8 cellular contexts compared by ENCODE assay signal in genomic region chr17:80544655-80545498, GRCh38. TPM values are rescaled to one million over a fixed set of nuclear protein-coding genes. Genes with fewer than 3 reads are reported as not detected.
A peak's percentile ranks its signal among the peaks of the same experiment; 100 is the strongest.
DNase-seq lines count a peak whose midpoint lies in the region; ATAC-seq and TF ChIP-seq lines count a peak whose summit lies in the region.

A gene with protein sequence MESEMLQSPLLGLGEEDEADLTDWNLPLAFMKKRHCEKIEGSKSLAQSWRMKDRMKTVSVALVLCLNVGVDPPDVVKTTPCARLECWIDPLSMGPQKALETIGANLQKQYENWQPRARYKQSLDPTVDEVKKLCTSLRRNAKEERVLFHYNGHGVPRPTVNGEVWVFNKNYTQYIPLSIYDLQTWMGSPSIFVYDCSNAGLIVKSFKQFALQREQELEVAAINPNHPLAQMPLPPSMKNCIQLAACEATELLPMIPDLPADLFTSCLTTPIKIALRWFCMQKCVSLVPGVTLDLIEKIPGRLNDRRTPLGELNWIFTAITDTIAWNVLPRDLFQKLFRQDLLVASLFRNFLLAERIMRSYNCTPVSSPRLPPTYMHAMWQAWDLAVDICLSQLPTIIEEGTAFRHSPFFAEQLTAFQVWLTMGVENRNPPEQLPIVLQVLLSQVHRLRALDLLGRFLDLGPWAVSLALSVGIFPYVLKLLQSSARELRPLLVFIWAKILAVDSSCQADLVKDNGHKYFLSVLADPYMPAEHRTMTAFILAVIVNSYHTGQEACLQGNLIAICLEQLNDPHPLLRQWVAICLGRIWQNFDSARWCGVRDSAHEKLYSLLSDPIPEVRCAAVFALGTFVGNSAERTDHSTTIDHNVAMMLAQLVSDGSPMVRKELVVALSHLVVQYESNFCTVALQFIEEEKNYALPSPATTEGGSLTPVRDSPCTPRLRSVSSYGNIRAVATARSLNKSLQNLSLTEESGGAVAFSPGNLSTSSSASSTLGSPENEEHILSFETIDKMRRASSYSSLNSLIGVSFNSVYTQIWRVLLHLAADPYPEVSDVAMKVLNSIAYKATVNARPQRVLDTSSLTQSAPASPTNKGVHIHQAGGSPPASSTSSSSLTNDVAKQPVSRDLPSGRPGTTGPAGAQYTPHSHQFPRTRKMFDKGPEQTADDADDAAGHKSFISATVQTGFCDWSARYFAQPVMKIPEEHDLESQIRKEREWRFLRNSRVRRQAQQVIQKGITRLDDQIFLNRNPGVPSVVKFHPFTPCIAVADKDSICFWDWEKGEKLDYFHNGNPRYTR (N-terminal part only) (plus strand): TSS chr17:80544838. CDS start chr17:80545630, 792 bp downstream.

- peak within 1 kb of the TSS; percentile 98 for H3K27ac Mint-ChIP-seq in nephron progenitor cell

- H3K27me3 ChIP-seq in MG63: no peaks in the 10 kb centered on the region

- no peak for TF ChIP-seq CTCF in fibroblast of villous mesenchyme (IDR thresholded peaks at IDR 0.05; ENCODE audit: insufficient read depth, low read depth, low read length)
- no peak for TF ChIP-seq CTCF in nephron progenitor cell (IDR thresholded peaks at IDR 0.05)

- H3K4me3 ChIP-seq in MG63: peak within 1 kb of the TSS; percentile 98
- peak within 1 kb of the TSS; percentile 89 for H3K4me3 ChIP-seq in fibroblast of villous mesenchyme (ENCODE audit: low read depth, low read length)

- DNase-seq in CD1c-positive myeloid dendritic cell (ENCODE audit: extremely low spot score) (peak; percentile 88), MG63 (peak; percentile 96), SIG-M5 treated with dmso at 0.1 percent for 504 hours (lab: John Stamatoyannopoulos, UW; ENCODE audit: unreplicated experiment) (peak; percentile 85), activated gamma-delta T cell (lab: John Stamatoyannopoulos, UW) (peak; percentile 82), fibroblast of villous mesenchyme (ENCODE audit: low read depth) (peak; percentile 88), nephron progenitor cell (peak; percentile 90)
- DNase-seq in stimulated activated naive CD8-positive, alpha-beta T cell treated with anti-CD3 and anti-CD28 coated beads, Interleukin-15, Interleukin-2, amounts not matched to agents 100 U/mL and 50 U/mL, for 24 hours: peak; percentile 92

- peaks cover 7% of the 10 kb centered on the region; the same call in 1 of the 2 replicates for H3K36me3 ChIP-seq in MG63

- H3K4me1 Mint-ChIP-seq in nephron progenitor cell: peaks cover 30% of the 10 kb centered on the region

- H3K4me3 Mint-ChIP-seq in nephron progenitor cell: peak within 1 kb of the TSS; percentile 96

- no peaks in the 10 kb centered on the region for H3K9me3 ChIP-seq in MG63

- H3K36me3 Mint-ChIP-seq in nephron progenitor cell (ENCODE audit: low read depth): no peaks in the 10 kb centered on the region

- H3K9me3 Mint-ChIP-seq in nephron progenitor cell: no peaks in the 10 kb centered on the region

- H3K27me3 Mint-ChIP-seq in nephron progenitor cell (ENCODE audit: low read depth, poor library complexity): peaks cover 16% of the 10 kb centered on the region

- peak; percentile 83 for ATAC-seq in GM21447 (IDR thresholded peaks at IDR 0.05; ENCODE audit: unreplicated experiment)
- ATAC-seq in stimulated activated naive CD8-positive, alpha-beta T cell treated with anti-CD3 and anti-CD28 coated beads, Interleukin-15, Interleukin-2, amounts not matched to agents 100 U/mL and 50 U/mL, for 24 hours: peak; percentile 96

RNA-seq across cellular contexts. Expression of the gene that starts here (rescaled TPM):
- total RNA-seq in MG63 (2014; rRNA removed; shearing (Covaris generic); ENCODE audit: low replicate concordance): 20.3 and 30.6 TPM in 2 replicates
- 35.8 and 40.3 TPM in 2 replicates for total RNA-seq in fibroblast of villous mesenchyme

Comparison
In these comparisons a context has a peak if more than half of its experiments do, and no peak if none do; other contexts are left out.
1. Peak in every context shown above with its lines: DNase-seq, ATAC-seq and H3K4me3 ChIP-seq.